Comparison of ENCODE assay signal across 1 cellular context in genomic region chr1:3688356-3688755, GRCh38.
TF ChIP-seq lines count a peak whose summit lies in the region.

No MANE protein-coding gene starts in this region.

TF ChIP-seq in HEK293, 187 proteins besides CTCF, POLR2A, EP300 and RAD21 (continued from another document):
- no peak for TF ChIP-seq ZNF488 (tag by site-specific recombination; IDR thresholded peaks at IDR 0.05)
- no peak for TF ChIP-seq ZNF521 (tag by site-specific recombination; IDR thresholded peaks at IDR 0.05)
- no peak for TF ChIP-seq TCF7L2 (IDR thresholded peaks at IDR 0.05; ENCODE audit: borderline replicate concordance, low read depth, low read length)
- TF ChIP-seq EGR2 (tag by site-specific recombination; IDR thresholded peaks at IDR 0.05; ENCODE audit: low read depth): no peak
- no peak for TF ChIP-seq BCL11B (tag by site-specific recombination; IDR thresholded peaks at IDR 0.05; ENCODE audit: low read depth)
- 0 out of 2 replicates have a peak, but pooled peaks have one; percentile 18 for TF ChIP-seq PATZ1 (tag by site-specific recombination; IDR thresholded peaks at IDR 0.05)
- TF ChIP-seq KLF1 (tag by site-specific recombination; IDR thresholded peaks at IDR 0.05): peak; percentile 41; the same call in 1 of the 2 replicates
- no peak for TF ChIP-seq ZNF518A (tag by site-specific recombination; conservative IDR thresholded peaks at IDR 0.05; ENCODE audit: low read depth)
- no peak for TF ChIP-seq ZNF513 (tag by site-specific recombination; IDR thresholded peaks at IDR 0.05)
- TF ChIP-seq REPIN1 (tag by site-specific recombination; IDR thresholded peaks at IDR 0.05; ENCODE audit: low read depth): no peak
- TF ChIP-seq ZNF350 (tag by site-specific recombination; IDR thresholded peaks at IDR 0.05): no peak
- peak; percentile 68 for TF ChIP-seq ZIC2 (tag by site-specific recombination; IDR thresholded peaks at IDR 0.05)
- no peak for TF ChIP-seq ZNF174 (tag by site-specific recombination; IDR thresholded peaks at IDR 0.05)
- no peak for TF ChIP-seq HOXA7 (CRISPR knock-in tag; IDR thresholded peaks at IDR 0.05; ENCODE audit: borderline replicate concordance)
TF ChIP-seq in HEK293: peak in this region for 5.
